ENCODE assay signal across 10 cellular contexts in the genomic region with DNA sequence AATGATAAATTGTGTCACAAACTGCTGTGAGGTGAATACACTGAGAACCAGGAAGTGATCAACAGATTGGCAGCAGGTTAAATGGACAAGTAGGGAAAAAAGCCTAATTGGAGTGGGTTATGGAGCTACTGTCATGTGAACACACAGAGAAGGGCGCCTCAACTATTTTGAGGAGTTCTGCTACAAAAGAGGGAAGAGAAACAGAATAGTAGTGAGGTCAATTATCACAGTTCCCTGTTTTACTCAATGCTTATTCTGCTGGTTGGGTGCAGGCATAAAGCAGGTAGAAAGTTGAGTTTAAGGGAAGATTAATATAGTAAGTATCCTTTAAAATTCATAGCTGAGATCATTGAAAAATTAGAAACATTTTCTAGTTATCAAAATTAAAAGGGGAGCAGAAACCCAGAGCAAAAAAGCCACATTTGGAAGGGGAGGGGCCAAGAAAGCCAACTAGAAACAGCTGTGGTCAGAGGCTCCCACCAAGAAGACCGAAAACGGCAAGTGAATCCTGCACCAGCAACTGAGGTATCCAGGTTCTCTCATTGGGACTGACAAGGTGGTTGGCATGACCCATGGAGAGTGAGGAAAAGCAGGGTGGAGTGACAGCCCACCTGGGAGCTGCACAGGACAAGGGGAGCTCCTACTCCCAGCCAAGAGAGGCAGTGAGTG.
DNase-seq lines count a peak whose midpoint lies in the region; ATAC-seq lines count a peak whose summit lies in the region.
"Had no signal": no experiment of that assay in that cellular context is flagged by ENCODE, and none has a peak within 500 bp of the region (broad histone marks: within the 10 kb centered on the region; RNA-seq: fewer than 3 reads in every experiment).

No MANE protein-coding gene starts in this region.

- intact Hi-C loops in left colon (cut with DNase I, micrococcal nuclease) = loop anchor here in 1 of 2 donors (10.0 kb wide), 1 partner anchor 206 kb away; no protein-coding TSS in a partner anchor

- DNase-seq in inferior parietal cortex (ENCODE audit: extremely low spot score) = peak; percentile 19
- no peak for DNase-seq in NCI-H524 treated with DMSO at 0.1 percent for 48 hours (lab: John Stamatoyannopoulos, UW)
- no peak for DNase-seq in NCI-H2227 (lab: John Stamatoyannopoulos, UW; ENCODE audit: unreplicated experiment)
- DNase-seq in left colon = no peak
- no peak for DNase-seq in KG1 (lab: John Stamatoyannopoulos, UW)
- DNase-seq: DMS153, NCI-H69 had no signal

- ATAC-seq in GM18517 (IDR thresholded peaks at IDR 0.05; ENCODE audit: unreplicated experiment) = peak; percentile 58
- peak; percentile 83 for ATAC-seq in GM21529 (IDR thresholded peaks at IDR 0.05; ENCODE audit: unreplicated experiment)
- ATAC-seq in HG03354 (IDR thresholded peaks at IDR 0.05; ENCODE audit: poor library complexity, severe bottlenecking, unreplicated experiment) = peak; percentile 29
- ATAC-seq in left colon = no peak
